11 cellular contexts compared by ENCODE assay signal in the genomic region with DNA sequence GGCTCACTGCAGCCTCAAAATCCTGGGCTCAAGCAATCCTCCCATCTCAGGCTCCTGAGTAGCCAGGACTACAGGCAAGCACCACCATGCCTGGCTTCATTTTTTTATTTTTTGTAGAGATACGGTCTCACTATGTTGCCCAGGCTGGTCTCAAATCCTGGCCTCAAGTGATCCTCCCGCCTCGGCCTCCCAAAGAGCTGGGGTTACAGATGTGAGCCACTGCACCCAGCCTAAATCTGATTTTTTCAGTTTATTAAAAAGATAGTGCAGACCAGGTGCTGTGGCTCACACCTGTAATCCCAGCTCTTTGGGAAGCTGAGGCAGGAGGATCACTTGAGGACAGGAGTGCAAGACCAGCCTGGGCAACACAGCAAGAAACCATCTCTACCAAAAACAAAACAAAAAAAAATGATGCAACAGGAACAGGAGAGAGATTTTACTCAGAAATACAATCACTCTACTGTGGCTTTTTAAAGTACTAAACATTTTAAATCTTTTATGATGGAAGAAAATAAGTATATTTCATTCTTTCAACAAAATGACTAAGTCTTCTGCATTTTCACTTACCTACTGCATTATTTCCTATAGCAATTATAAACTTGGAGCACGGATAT. TPM values are rescaled to one million over a fixed set of nuclear protein-coding genes. Genes with fewer than 3 reads are reported as not detected.
DNase-seq lines count a peak whose midpoint lies in the region; TF ChIP-seq lines count a peak whose summit lies in the region.
"Had no signal": no experiment of that assay in that cellular context is flagged by ENCODE, and none has a peak within 500 bp of the region (broad histone marks: within the 10 kb centered on the region; RNA-seq: fewer than 3 reads in every experiment).

No MANE protein-coding gene starts in this region.

- BruUV-seq in A673 (replicated peaks; lab: Mats Ljungman, UMichigan): no TSS peak

- H3K4me3 ChIP-seq in A673 (ENCODE audit: low read depth, low read length, poor library complexity, severe bottlenecking) (peak overlapping the region; percentile 86), GM12864 (ENCODE audit: low read depth, low read length) (peak overlapping the region; percentile 97; the same call in 1 of the 2 replicates), foreskin fibroblast (ENCODE audit: low read depth in 1 of 2, low read length in 2 of 2) (peak overlapping the region; percentile 70 to 83)

- DNase-seq in A673 (ENCODE audit: low spot score) (no peak), GM12864 (ENCODE audit: low read depth) (no peak), foreskin fibroblast (no peak), NCI-H1436 (lab: John Stamatoyannopoulos, UW) (no peak), NCI-H2029 treated with DMSO at 0.1 percent for 48 hours (lab: John Stamatoyannopoulos, UW) (no peak), posterior cingulate gyrus (no peak), nucleus accumbens (lab: John Stamatoyannopoulos, UW) (no peak)
- DNase-seq: left cardiac atrium, testis had no signal

- POLR2A ChIA-PET in A673 (lab: Charles Lee; ENCODE audit: low non-redundant PET): no interaction called here

- H3K9me3 ChIP-seq in A673 (ENCODE audit: low read depth, low read length, poor library complexity, severe bottlenecking): no peaks in the 10 kb centered on the region
- H3K9me3 ChIP-seq: testis had no signal

- peaks cover 43% of the 10 kb centered on the region for H3K4me1 Mint-ChIP-seq in T-helper 1 cell treated with Interleukin-12 subunit alpha and Interleukin-12 subunit beta and Interleukin-4 antibody, amounts not matched to agents 30 μg/mL and 1 μg/mL, for 36 hours (ENCODE audit: low read depth)

- no peaks in the 10 kb centered on the region for H3K27me3 Mint-ChIP-seq in T-helper 1 cell treated with Interleukin-12 subunit alpha and Interleukin-12 subunit beta and Interleukin-4 antibody, amounts not matched to agents 30 μg/mL and 1 μg/mL, for 36 hours (ENCODE audit: low read depth)

- H3K36me3 ChIP-seq in A673 (ENCODE audit: insufficient read depth, low read length, poor library complexity, severe bottlenecking): peaks cover 17% of the 10 kb centered on the region

- H3K27ac ChIP-seq in A673 (ENCODE audit: low read depth, low read length, poor library complexity, severe bottlenecking): no peak overlapping the region
- H3K27ac ChIP-seq: testis had no signal

- H3K9me3 Mint-ChIP-seq in T-helper 1 cell treated with Interleukin-12 subunit alpha and Interleukin-12 subunit beta and Interleukin-4 antibody, amounts not matched to agents 30 μg/mL and 1 μg/mL, for 36 hours: no peaks in the 10 kb centered on the region
- H3K9me3 Mint-ChIP-seq: CD14-positive monocyte had no signal

- intact Hi-C loops in A673 (cut with micrococcal nuclease; ENCODE audit: unreplicated experiment) (loop anchor here (5.0 kb wide), 2 partner anchors 206 to 261 kb away; no protein-coding TSS in a partner anchor), posterior cingulate gyrus (cut with DNase I) (loop anchor here (5.0 kb wide), 1 partner anchor 206 kb away; no protein-coding TSS in a partner anchor)

- H3K27me3 ChIP-seq in A673 (replicated peaks; ENCODE audit: insufficient read depth, low read depth, low read length, poor library complexity): no peaks in the 10 kb centered on the region
- H3K27me3 ChIP-seq: testis had no signal

- H3K36me3 Mint-ChIP-seq in T-helper 1 cell treated with Interleukin-12 subunit alpha and Interleukin-12 subunit beta and Interleukin-4 antibody, amounts not matched to agents 30 μg/mL and 1 μg/mL, for 36 hours (ENCODE audit: low read depth): peaks cover 26% of the 10 kb centered on the region

- TF ChIP-seq CTCF in A673 (conservative IDR thresholded peaks at IDR 0.05; ENCODE audit: low read depth, low read length) (no peak), GM12864 (IDR thresholded peaks at IDR 0.05; ENCODE audit: low read depth, low read length, missing control alignments) (no peak), foreskin fibroblast (IDR thresholded peaks at IDR 0.05; ENCODE audit: low read depth, low read length) (no peak)

- CTCF ChIA-PET in A673 (lab: Charles Lee): no interaction called here

- H3K4me3 Mint-ChIP-seq in T-helper 1 cell treated with Interleukin-12 subunit alpha and Interleukin-12 subunit beta and Interleukin-4 antibody, amounts not matched to agents 30 μg/mL and 1 μg/mL, for 36 hours: peak overlapping the region; percentile 98

- peaks cover 12% of the 10 kb centered on the region for H3K4me1 ChIP-seq in A673 (ENCODE audit: insufficient read depth, low read length, poor library complexity, severe bottlenecking)

- peak overlapping the region; percentile 27 for H3K27ac Mint-ChIP-seq in T-helper 1 cell treated with Interleukin-12 subunit alpha and Interleukin-12 subunit beta and Interleukin-4 antibody, amounts not matched to agents 30 μg/mL and 1 μg/mL, for 36 hours

RNA-seq across cellular contexts. Expression of gene PSMG1, which starts 1.9 kb away (rescaled TPM):
- 96.5 and 101 TPM in 2 replicates for total RNA-seq in A673 (2021)
